ENCODE assay signal across 19 cellular contexts in the genomic region with DNA sequence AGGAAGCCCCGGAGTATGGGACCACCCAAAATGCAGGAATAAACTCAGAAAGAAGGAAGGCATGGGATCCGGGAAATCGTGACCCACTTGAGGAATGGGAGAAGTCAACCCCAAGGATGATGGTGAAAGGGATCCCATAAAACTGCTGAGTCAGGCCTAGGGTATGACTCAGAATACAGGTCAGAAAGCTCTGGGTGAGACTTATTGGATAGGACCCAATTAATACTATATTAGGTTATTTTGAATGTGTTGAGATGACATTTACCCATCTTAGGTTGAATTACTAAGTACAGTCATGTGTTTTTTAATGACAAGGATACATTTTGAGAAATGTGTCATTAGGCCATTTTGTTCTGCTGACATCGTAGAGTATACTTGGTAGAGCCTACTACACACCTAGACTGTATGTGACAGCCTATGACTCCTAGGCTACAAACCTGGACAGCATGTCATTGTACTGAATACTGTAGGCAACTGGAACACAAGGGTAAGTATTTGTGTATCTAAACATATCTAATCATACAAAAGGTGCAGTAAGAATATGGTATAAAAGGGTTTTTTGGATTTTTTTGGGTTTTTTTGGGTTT. TPM values are rescaled to one million over a fixed set of nuclear protein-coding genes. Genes with fewer than 3 reads are reported as not detected.
A peak's percentile ranks its signal among the peaks of the same experiment; 100 is the strongest.
DNase-seq lines count a peak whose midpoint lies in the region; ATAC-seq, FAIRE-seq and TF ChIP-seq lines count a peak whose summit lies in the region.
"Had no signal": no experiment of that assay in that cellular context is flagged by ENCODE, and none has a peak within 500 bp of the region (broad histone marks: within the 10 kb centered on the region; RNA-seq: fewer than 3 reads in every experiment).

No MANE protein-coding gene starts in this region.

- H3K9ac ChIP-seq in H1 (replicated peaks in 1 of 4; ENCODE audit: extremely low read depth in 1 of 4, low read depth in 3 of 4, low read length in 3 of 4) = no peak overlapping the region
- H3K9ac ChIP-seq: SK-N-SH had no signal

- no peak for DNase-seq in stimulated activated naive CD8-positive, alpha-beta T cell treated with anti-CD3 and anti-CD28 coated beads, Interleukin-15, amount 100 ng/mL, for 72 hours
- DNase-seq in stimulated activated naive CD8-positive, alpha-beta T cell treated with anti-CD3 and anti-CD28 coated beads, Interleukin-15, Interleukin-2, amounts not matched to agents 100 U/mL and 50 U/mL, for 24 hours = no peak
- peak; percentile 75 for DNase-seq in M059J (ENCODE audit: low read depth)
- no peak for DNase-seq in H1 (ENCODE audit: low read depth in 1 of 2, low spot score in 2 of 2)
- DNase-seq in urothelium cell line (ENCODE audit: low spot score) = peak; percentile 19
- no peak for DNase-seq in DMS153 (lab: John Stamatoyannopoulos, UW)
- DNase-seq in stimulated activated effector memory CD8-positive, alpha-beta T cell treated with anti-CD3 and anti-CD28 coated beads, Interleukin-12 subunit alpha, Interleukin-12 subunit beta, amount 100 ng/mL, for 72 hours (ENCODE audit: low spot score in 2 of 2) = no peak
- DNase-seq: ACHN, AML-193, Caco-2, NCI-H1436, NCI-H2029, NCI-H2171 treated with DMSO at 0.1 percent for 48 hours, NCI-H82, PC-9, SK-N-SH, T-cell had no signal

- no peak overlapping the region for H3K27ac Mint-ChIP-seq in stimulated activated naive CD8-positive, alpha-beta T cell treated with anti-CD3 and anti-CD28 coated beads, Interleukin-15, amount 100 ng/mL, for 72 hours
- no peak overlapping the region for H3K27ac Mint-ChIP-seq in stimulated activated effector memory CD8-positive, alpha-beta T cell treated with anti-CD3 and anti-CD28 coated beads, Interleukin-12 subunit alpha, Interleukin-12 subunit beta, amount 100 ng/mL, for 72 hours
- H3K27ac Mint-ChIP-seq: T-cell had no signal

- no peak overlapping the region for H2BK12ac ChIP-seq in H1 (ENCODE audit: low read depth, low read length)

- H3K23me2 ChIP-seq in H1 (ENCODE audit: low read depth, low read length) = no peaks in the 10 kb centered on the region

- H2AFZ ChIP-seq in H1 (ENCODE audit: low read length) = no peak overlapping the region
- H2AFZ ChIP-seq: PC-9 had no signal

- no peak overlapping the region for H3K23ac ChIP-seq in H1 (ENCODE audit: insufficient read length)

- no peak for TF ChIP-seq EP300 in H1 (IDR thresholded peaks at IDR 0.05; ENCODE audit: borderline replicate concordance in 1 of 2, low read depth in 2 of 2, low read length in 2 of 2)

- no peak overlapping the region for H4K8ac ChIP-seq in H1 (ENCODE audit: extremely low read depth, insufficient read depth, low read length)

- peak; percentile 43 for ATAC-seq in stimulated activated naive CD8-positive, alpha-beta T cell treated with anti-CD3 and anti-CD28 coated beads, Interleukin-15, amount 100 ng/mL, for 72 hours
- no peak for ATAC-seq in stimulated activated naive CD8-positive, alpha-beta T cell treated with anti-CD3 and anti-CD28 coated beads, Interleukin-15, Interleukin-2, amounts not matched to agents 100 U/mL and 50 U/mL, for 24 hours
- ATAC-seq in HG02973 (IDR thresholded peaks at IDR 0.05; ENCODE audit: unreplicated experiment) = no peak
- no peak for ATAC-seq in stimulated activated effector memory CD8-positive, alpha-beta T cell treated with anti-CD3 and anti-CD28 coated beads, Interleukin-12 subunit alpha, Interleukin-12 subunit beta, amount 100 ng/mL, for 72 hours
- ATAC-seq: Right ventricle myocardium inferior, T-cell had no signal

- TF ChIP-seq CTCF in H1 (IDR thresholded peaks at IDR 0.05; ENCODE audit: control extremely low read depth in 1 of 3, insufficient read depth in 1 of 3, low read depth in 1 of 3, low read length in 3 of 3) = no peak

- CTCF ChIA-PET in H1 (lab: Charles Lee; ENCODE audit: partially characterized antibody) = no interaction called here

- WGBS in H1 (ENCODE audit: extremely low coverage in 1 of 2, insufficient coverage in 1 of 2, insufficient read length in 1 of 2, insufficient replicate concordance in 2 of 2, low coverage in 1 of 2, low lambda C conversion rate in 2 of 2, missing lambda C conversion rate in 1 of 2), 2 experiments = 85% methylated on average over 4 of the region's 4 CpGs; no CpG with 5 or more reads in 1 of the 2 experiments

- H2AK5ac ChIP-seq in H1 (ENCODE audit: low read depth, low read length) = no peak overlapping the region

- no peaks in the 10 kb centered on the region for H3K36me3 ChIP-seq in H1 (ENCODE audit: control insufficient read depth in 2 of 4, insufficient read depth in 4 of 4, low read length in 3 of 4)

- H3K4me1 Mint-ChIP-seq in stimulated activated naive CD8-positive, alpha-beta T cell treated with anti-CD3 and anti-CD28 coated beads, Interleukin-15, amount 100 ng/mL, for 72 hours = peaks cover 6% of the 10 kb centered on the region
- H3K4me1 Mint-ChIP-seq in stimulated activated effector memory CD8-positive, alpha-beta T cell treated with anti-CD3 and anti-CD28 coated beads, Interleukin-12 subunit alpha, Interleukin-12 subunit beta, amount 100 ng/mL, for 72 hours = no peaks in the 10 kb centered on the region
- H3K4me1 Mint-ChIP-seq: T-cell had no signal

- H2BK15ac ChIP-seq in H1 (ENCODE audit: low read length) = no peak overlapping the region

- no peak overlapping the region for H4K91ac ChIP-seq in H1 (replicated peaks; ENCODE audit: insufficient read length, low read length)

- no peak overlapping the region for H3K4me3 Mint-ChIP-seq in stimulated activated naive CD8-positive, alpha-beta T cell treated with anti-CD3 and anti-CD28 coated beads, Interleukin-15, amount 100 ng/mL, for 72 hours
- H3K4me3 Mint-ChIP-seq in stimulated activated effector memory CD8-positive, alpha-beta T cell treated with anti-CD3 and anti-CD28 coated beads, Interleukin-12 subunit alpha, Interleukin-12 subunit beta, amount 100 ng/mL, for 72 hours = no peak overlapping the region
- H3K4me3 Mint-ChIP-seq: T-cell had no signal

- no peak for TF ChIP-seq RAD21 in H1 (IDR thresholded peaks at IDR 0.05 in 1 of 2, conservative IDR thresholded peaks at IDR 0.05 in 1 of 2; ENCODE audit: low read depth in 2 of 2, low read length in 2 of 2)

- no peak overlapping the region for H4K5ac ChIP-seq in H1 (ENCODE audit: insufficient read length, low read depth, low read length)

- 0 out of 7 replicates have a peak, but pooled peaks cover 0 to 2% (median 0%) of the 10 kb centered on the region in 4 experiments for H3K27me3 ChIP-seq in H1 (replicated peaks in 1 of 4; ENCODE audit: control insufficient read depth in 3 of 4, extremely low read depth in 1 of 4, insufficient read depth in 3 of 4, low read length in 3 of 4)

- H2BK120ac ChIP-seq in H1 (replicated peaks; ENCODE audit: low read depth, low read length) = no peak overlapping the region

- H3K4me3 ChIP-seq in H1 (ENCODE audit: extremely low read depth in 1 of 4, insufficient read depth in 2 of 4, low read depth in 3 of 4, low read length in 4 of 4) = no peak overlapping the region
- H3K4me3 ChIP-seq: PC-9 had no signal

- H3K14ac ChIP-seq in H1 (ENCODE audit: insufficient read length) = no peak overlapping the region

- no peak overlapping the region for H3K4ac ChIP-seq in H1 (replicated peaks; ENCODE audit: insufficient read length, low read depth, low read length)

- H3K27ac ChIP-seq in H1 (ENCODE audit: low read depth, low read length) = no peak overlapping the region
- H3K27ac ChIP-seq: PC-9 had no signal

- no peaks in the 10 kb centered on the region for H3K27me3 Mint-ChIP-seq in stimulated activated naive CD8-positive, alpha-beta T cell treated with anti-CD3 and anti-CD28 coated beads, Interleukin-15, amount 100 ng/mL, for 72 hours

- no peaks in the 10 kb centered on the region for H3K4me1 ChIP-seq in H1 (replicated peaks in 1 of 4; ENCODE audit: control insufficient read depth in 3 of 4, insufficient read depth in 4 of 4, low read length in 3 of 4)
- H3K4me1 ChIP-seq: Caco-2 had no signal

- no peaks in the 10 kb centered on the region for H3K79me1 ChIP-seq in H1 (ENCODE audit: low read depth, low read length)

- TF ChIP-seq POLR2A in H1 (IDR thresholded peaks at IDR 0.05; ENCODE audit: control extremely low read depth in 1 of 2, low read depth in 2 of 2, low read length in 2 of 2) = no peak

- FAIRE-seq in H1 (lab: Jason Lieb, UNC) = no peak
- FAIRE-seq in urothelium cell line (lab: Jason Lieb, UNC) = no peak

- no peak overlapping the region for H3K4me2 ChIP-seq in H1 (ENCODE audit: insufficient read depth in 1 of 2, low read depth in 2 of 2, low read length in 2 of 2)
- H3K4me2 ChIP-seq: PC-9, SK-N-SH had no signal

- no peaks in the 10 kb centered on the region for H3K9me3 ChIP-seq in H1 (ENCODE audit: insufficient read depth in 2 of 2, low read depth in 1 of 2, low read length in 1 of 2)
- H3K9me3 ChIP-seq: Caco-2, SK-N-SH had no signal

- H3K56ac ChIP-seq in H1 (replicated peaks; ENCODE audit: insufficient read length, low read depth, low read length) = no peak overlapping the region

- H2BK5ac ChIP-seq in H1 (ENCODE audit: low read depth, low read length) = no peak overlapping the region

- peaks cover 5 to 9% of the 10 kb centered on the region in 2 donors for H3K9me3 Mint-ChIP-seq in stimulated activated naive CD8-positive, alpha-beta T cell treated with anti-CD3 and anti-CD28 coated beads, Interleukin-15, amount 100 ng/mL, for 72 hours
- no peaks in the 10 kb centered on the region for H3K9me3 Mint-ChIP-seq in stimulated activated effector memory CD8-positive, alpha-beta T cell treated with anti-CD3 and anti-CD28 coated beads, Interleukin-12 subunit alpha, Interleukin-12 subunit beta, amount 100 ng/mL, for 72 hours
- H3K9me3 Mint-ChIP-seq: T-cell had no signal

- H3K79me2 ChIP-seq in H1 (ENCODE audit: control insufficient read depth in 1 of 2, insufficient read depth in 2 of 2, low read length in 2 of 2) = no peaks in the 10 kb centered on the region

- H2BK20ac ChIP-seq in H1 (ENCODE audit: low read length) = no peak overlapping the region

- H3K36me3 Mint-ChIP-seq in stimulated activated effector memory CD8-positive, alpha-beta T cell treated with anti-CD3 and anti-CD28 coated beads, Interleukin-12 subunit alpha, Interleukin-12 subunit beta, amount 100 ng/mL, for 72 hours = no peaks in the 10 kb centered on the region
- H3K36me3 Mint-ChIP-seq: T-cell had no signal

- H3K18ac ChIP-seq in H1 (ENCODE audit: extremely low read depth, low read length) = no peak overlapping the region

- POLR2A ChIA-PET in H1 (lab: Charles Lee; ENCODE audit: partially characterized antibody) = no interaction called here

- H4K20me1 ChIP-seq in H1 (replicated peaks in 1 of 2; ENCODE audit: control insufficient read depth in 1 of 2, insufficient read depth in 2 of 2, low read length in 2 of 2) = no peaks in the 10 kb centered on the region

RNA-seq across cellular contexts. Expression of a gene that starts 17.1 kb away (rescaled TPM):
- total RNA-seq in M059J (2014; rRNA removed; shearing (Covaris generic)) = 16.9 and 20.4 TPM in 2 replicates
- 22.6 and 26.3 TPM in 2 replicates for total RNA-seq in H1 (2021; fragmentation: NEBNext Ultra II Directional; extraction: Animal tissue kit (Norgen Biotek cat#: 25700))
- polyA plus RNA-seq in H1 (2011; rRNA removed) = 13.0 and 23.1 TPM in 2 replicates
- 14.5 TPM for polyA plus RNA-seq in H1 (2011; cell fraction: cytosol; rRNA removed)
- polyA plus RNA-seq in H1 (2011; cell fraction: nucleus; rRNA removed) = 40.9 TPM
- polyA plus RNA-seq in H1 (2012, experiment 1 of 2) = 14.2 to 16.0 TPM (median 15.4 TPM) in 4 replicates
- polyA plus RNA-seq in H1 (2012, experiment 2 of 2) = 1.2 TPM
- polyA plus RNA-seq in H1 (2013, experiment 1 of 2) = 11.6 TPM
- polyA plus RNA-seq in H1 (2013, experiment 2 of 2) = 9.0 TPM
- polyA minus RNA-seq in H1 (2011; rRNA and poly(A)+ RNA removed) = 55.0 and 77.3 TPM in 2 replicates
- polyA minus RNA-seq in H1 (2011; cell fraction: cytosol; rRNA and poly(A)+ RNA removed) = 21.3 TPM
- polyA minus RNA-seq in H1 (2011; cell fraction: nucleus; rRNA and poly(A)+ RNA removed) = 74.2 TPM

Comparison
In these comparisons a context has a peak if more than half of its experiments do, and no peak if none do; other contexts are left out.
1. DNase-seq: peak in M059J (single experiment) and urothelium cell line (single experiment); none in stimulated activated naive CD8-positive, alpha-beta T cell treated with anti-CD3 and anti-CD28 coated beads, Interleukin-15, amount 100 ng/mL, for 72 hours (0 of 2), stimulated activated naive CD8-positive, alpha-beta T cell treated with anti-CD3 and anti-CD28 coated beads, Interleukin-15, Interleukin-2, amounts not matched to agents 100 U/mL and 50 U/mL, for 24 hours (single experiment), H1 (0 of 2), DMS153 (single experiment) and stimulated activated effector memory CD8-positive, alpha-beta T cell treated with anti-CD3 and anti-CD28 coated beads, Interleukin-12 subunit alpha, Interleukin-12 subunit beta, amount 100 ng/mL, for 72 hours (0 of 2).